In the genomic region with DNA sequence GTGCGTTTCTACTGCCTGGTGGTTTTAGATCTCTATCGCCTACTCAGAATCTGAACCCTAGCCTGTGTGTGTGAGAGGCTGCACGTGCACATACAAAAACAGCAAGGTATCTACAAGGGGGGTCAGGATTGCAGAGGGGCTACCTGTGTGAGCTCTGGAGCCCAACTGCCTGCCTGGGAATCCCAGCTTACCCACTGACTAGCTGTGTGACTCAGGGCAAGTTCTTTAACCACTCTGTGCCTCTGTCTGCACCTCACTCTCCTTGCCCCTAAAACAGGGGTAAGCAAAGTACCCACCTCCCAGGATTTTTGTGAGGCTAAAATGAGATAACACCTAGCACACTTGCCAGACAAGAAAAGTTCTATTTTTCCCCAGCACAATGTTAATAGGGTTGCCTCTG, we compare ENCODE assay signal across 20 cellular contexts.
"Had no signal": no experiment of that assay in that cellular context is flagged by ENCODE, and none has a peak within 500 bp of the region (broad histone marks: within the 10 kb centered on the region; RNA-seq: fewer than 3 reads in every experiment).

No MANE protein-coding gene starts in this region.

- H3K4me1 Mint-ChIP-seq: activated naive CD4-positive, alpha-beta T cell treated with anti-CD3 and anti-CD28 coated beads, Interleukin-2, amount 50 U/mL, for 24 hours; naive B cell had no signal

- ATAC-seq: activated T-cell treated with anti-CD3 and anti-CD28 coated beads, Interleukin-2, amount 50 U/mL, for 72 hours; mucosa of descending colon; right cardiac atrium had no signal

- H3K9me3 Mint-ChIP-seq: activated naive CD4-positive, alpha-beta T cell treated with anti-CD3 and anti-CD28 coated beads, Interleukin-2, amount 50 U/mL, for 24 hours; activated T-cell treated with anti-CD3 and anti-CD28 coated beads, Interleukin-2, amount 50 U/mL, for 72 hours; neural crest cell had no signal

- FAIRE-seq: small intestine had no signal

- H3K27ac ChIP-seq: cardiac muscle cell, left ventricle myocardium inferior, psoas muscle, thoracic aorta, VCaP had no signal

- H3K9me3 ChIP-seq: left ventricle myocardium inferior, mucosa of descending colon, psoas muscle, thoracic aorta had no signal

- H3K4me3 ChIP-seq: cardiac muscle cell, left ventricle myocardium inferior, mucosa of descending colon, psoas muscle, thoracic aorta had no signal

- H3K27ac Mint-ChIP-seq: activated naive CD4-positive, alpha-beta T cell treated with anti-CD3 and anti-CD28 coated beads, Interleukin-2, amount 50 U/mL, for 24 hours; activated T-cell treated with anti-CD3 and anti-CD28 coated beads, Interleukin-2, amount 50 U/mL, for 72 hours had no signal

- H3K36me3 ChIP-seq: cardiac muscle cell, left ventricle myocardium inferior, thoracic aorta had no signal

- H3K27me3 ChIP-seq: cardiac muscle cell had no signal

- H3K4me3 Mint-ChIP-seq: activated naive CD4-positive, alpha-beta T cell treated with anti-CD3 and anti-CD28 coated beads, Interleukin-2, amount 50 U/mL, for 24 hours; activated T-cell treated with anti-CD3 and anti-CD28 coated beads, Interleukin-2, amount 50 U/mL, for 72 hours; naive B cell; neural crest cell had no signal

- H3K36me3 Mint-ChIP-seq: activated naive CD4-positive, alpha-beta T cell treated with anti-CD3 and anti-CD28 coated beads, Interleukin-2, amount 50 U/mL, for 24 hours; naive B cell had no signal

- DNase-seq: activated CD4-positive, alpha-beta T cell treated with anti-CD3 and anti-CD28 coated beads for 1 hour; activated CD4-positive, alpha-beta T cell treated with anti-CD3 and anti-CD28 coated beads, Interleukin-2, amount 50 U/mL, for 4 hours; activated gamma-delta T cell; activated T-cell treated with anti-CD3 and anti-CD28 coated beads, Interleukin-2, amount 50 U/mL, for 72 hours; dermis blood vessel endothelial cell; effector memory CD4-positive, alpha-beta T cell; kidney glomerular epithelial cell; left ventricle myocardium inferior; mucosa of descending colon; naive B cell; psoas muscle; right cardiac atrium; small intestine; stimulated activated CD4-positive, alpha-beta T cell treated with anti-CD3 and anti-CD28 coated beads, Interleukin-15, amount 100 ng/mL, for 24 hours; stimulated activated CD4-positive, alpha-beta T cell treated with anti-CD3 and anti-CD28 coated beads, Interleukin-2, amount 100 ng/mL, for 48 hours had no signal
